30 cellular contexts compared by ENCODE assay signal in the genomic region with DNA sequence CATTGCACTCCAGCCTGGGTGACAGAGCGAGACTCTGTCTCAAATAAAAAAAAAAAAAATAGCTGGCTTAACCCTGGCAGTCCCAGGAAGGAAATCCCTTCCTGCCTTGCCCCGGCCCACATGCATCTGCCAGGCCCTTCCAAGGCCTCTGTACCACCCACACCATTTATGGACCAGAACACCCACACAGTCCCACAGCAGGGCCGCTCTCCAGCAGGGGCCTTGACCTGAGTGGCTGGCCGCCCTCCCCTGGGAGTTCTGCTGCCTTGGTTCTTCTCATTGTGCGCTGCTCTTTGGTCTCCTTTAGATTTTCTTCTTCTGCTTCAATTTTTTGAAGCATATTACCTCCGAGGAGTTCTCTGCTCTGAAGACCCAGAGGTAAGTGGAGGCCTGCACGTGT. TPM values are rescaled to one million over a fixed set of nuclear protein-coding genes. Genes with fewer than 3 reads are reported as not detected.
"Had no signal": no experiment of that assay in that cellular context is flagged by ENCODE, and none has a peak within 500 bp of the region (broad histone marks: within the 10 kb centered on the region; RNA-seq: fewer than 3 reads in every experiment).

No MANE protein-coding gene starts in this region.

- H3K4me3 ChIP-seq: coronary artery, dorsolateral prefrontal cortex, esophagus squamous epithelium, gastrocnemius medialis, heart right ventricle, left lung, lower lobe of right lung, mucosa of descending colon had no signal

- H3K27me3 Mint-ChIP-seq: effector memory CD8-positive, alpha-beta T cell had no signal

- H3K27me3 ChIP-seq: dorsolateral prefrontal cortex, esophagus squamous epithelium, gastrocnemius medialis, heart right ventricle, left lung had no signal

- H3K9me3 ChIP-seq: esophagus squamous epithelium, gastrocnemius medialis, heart right ventricle, left lung, lower lobe of right lung, mucosa of descending colon had no signal

- H3K27ac ChIP-seq: coronary artery, epithelial cell of prostate, esophagus squamous epithelium, gastrocnemius medialis, heart right ventricle, left lung, lower lobe of right lung had no signal

- H3K27ac Mint-ChIP-seq: effector memory CD8-positive, alpha-beta T cell; endodermal cell; mesothelial cell of epicardium had no signal

- H3K4me1 ChIP-seq: esophagus squamous epithelium, gastrocnemius medialis, left lung, lower lobe of right lung had no signal

- ATAC-seq: effector memory CD8-positive, alpha-beta T cell; esophagus mucosa; gastrocnemius medialis; heart right ventricle; left cardiac atrium; left lung; left ventricle myocardium superior; lower lobe of right lung; mucosa of descending colon had no signal

- H3K4me3 Mint-ChIP-seq: effector memory CD8-positive, alpha-beta T cell; endodermal cell; mesothelial cell of epicardium had no signal

- DNase-seq: dermis blood vessel endothelial cell; dorsolateral prefrontal cortex; effector CD4-positive, alpha-beta T cell; effector memory CD8-positive, alpha-beta T cell; endodermal cell; erythroblast; esophagus squamous epithelium; foreskin fibroblast; foreskin melanocyte; gastrocnemius medialis; glutamatergic neuron; head of caudate nucleus; heart right ventricle; hippocampal formation; left cardiac atrium; left lung; left ventricle myocardium superior; lower lobe of right lung; mesenchymal stem cell; mucosa of descending colon had no signal

- H3K9me3 Mint-ChIP-seq: effector memory CD8-positive, alpha-beta T cell; endodermal cell; mesothelial cell of epicardium had no signal

RNA-seq across cellular contexts. Expression of gene CPNE9, which starts 16.1 kb away (rescaled TPM):
- total RNA-seq: dermis blood vessel endothelial cell, esophagus mucosa, esophagus squamous epithelium, gastrocnemius medialis, glomerular endothelial cell, kidney epithelial cell, left ventricle myocardium superior, lung microvascular endothelial cell, mesenteric fat pad, myocyte had no signal
- polyA plus RNA-seq: heart right ventricle, keratinocyte had no signal
